ENCODE assay signal across 1 cellular context in the genomic region with DNA sequence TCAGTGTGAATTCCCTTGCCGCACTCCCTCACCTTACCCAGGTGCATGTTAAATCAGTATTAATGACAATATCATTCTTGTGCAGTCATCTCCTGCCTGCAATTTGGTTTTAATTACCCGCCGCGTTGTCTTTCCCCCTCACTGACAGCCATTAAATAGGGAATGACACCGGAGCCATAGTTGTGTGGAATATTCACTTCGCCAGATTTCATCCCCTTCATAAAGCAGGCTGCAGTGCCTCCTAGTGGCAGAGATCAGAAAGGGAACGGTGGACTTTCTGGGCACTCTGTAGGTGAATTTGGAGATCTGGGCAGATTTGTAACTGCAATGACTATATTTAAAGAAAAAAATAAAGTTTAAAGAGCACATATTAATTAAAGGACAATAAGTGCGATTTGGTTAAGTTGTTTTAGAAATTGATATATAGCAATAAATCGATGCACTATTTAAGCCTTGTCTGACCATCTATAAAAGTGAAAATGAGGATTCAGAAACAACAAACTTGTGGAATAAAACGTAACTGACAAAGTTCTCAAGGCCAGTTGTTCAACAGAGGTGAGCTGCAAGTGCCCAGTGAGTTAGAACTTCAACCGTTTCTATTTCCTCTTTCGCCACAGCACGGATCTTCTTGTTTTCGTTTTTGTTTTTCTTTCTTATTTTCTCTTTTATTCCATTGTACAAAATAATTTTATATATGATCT.
TF ChIP-seq lines count a peak whose summit lies in the region.

No MANE protein-coding gene starts in this region.

TF ChIP-seq in H1, 55 proteins besides CTCF, POLR2A, EP300 and RAD21 (continued from another document):
- TF ChIP-seq TCF12 (IDR thresholded peaks at IDR 0.05; ENCODE audit: low read depth, low read length) (no peak), CREB1 (IDR thresholded peaks at IDR 0.05) (no peak), KDM5A (IDR thresholded peaks at IDR 0.05; ENCODE audit: low read length) (no peak), POU5F1 (IDR thresholded peaks at IDR 0.05; ENCODE audit: low read depth, low read length) (0 out of 2 replicates have a peak, but pooled peaks have one; percentile 27), GABPA (IDR thresholded peaks at IDR 0.05; ENCODE audit: borderline replicate concordance, insufficient read depth, low read length) (no peak), BACH1 (IDR thresholded peaks at IDR 0.05; ENCODE audit: low read length) (no peak)
